ENCODE assay signal across 2 cellular contexts in the genomic region with DNA sequence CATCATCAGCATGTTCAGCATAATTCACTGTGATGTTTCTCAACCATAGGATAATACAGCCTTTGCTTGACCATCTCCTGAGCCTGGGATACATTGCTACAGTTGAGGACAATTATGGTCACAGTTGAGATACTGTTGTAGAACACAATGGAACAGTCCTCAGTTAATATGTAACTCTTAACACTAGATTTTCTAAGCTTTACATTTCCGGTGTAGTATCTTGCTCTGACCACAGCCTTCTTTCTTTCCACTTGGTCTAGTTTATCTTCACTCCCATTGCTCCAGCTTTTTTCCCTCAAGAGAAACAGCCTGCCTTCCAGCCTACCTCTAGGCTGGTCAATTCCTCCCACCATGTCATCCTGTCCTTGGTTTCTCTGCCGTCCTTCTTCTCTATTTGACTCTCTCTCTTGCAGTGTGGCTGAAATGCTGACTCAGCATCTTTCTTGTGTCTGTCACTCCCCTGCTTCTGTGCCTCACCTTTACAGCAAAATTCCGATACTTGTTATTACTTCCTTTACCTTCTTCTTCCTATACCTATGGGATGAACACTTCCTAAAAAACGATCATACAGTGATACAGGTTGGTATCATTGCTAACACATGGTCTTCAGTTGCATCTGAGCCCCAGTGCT.
TF ChIP-seq lines count a peak whose summit lies in the region.

No MANE protein-coding gene starts in this region.

TF ChIP-seq in A549, 52 proteins besides CTCF, POLR2A, EP300 and RAD21 (continued from another document):
- TF ChIP-seq, protein P1, sequence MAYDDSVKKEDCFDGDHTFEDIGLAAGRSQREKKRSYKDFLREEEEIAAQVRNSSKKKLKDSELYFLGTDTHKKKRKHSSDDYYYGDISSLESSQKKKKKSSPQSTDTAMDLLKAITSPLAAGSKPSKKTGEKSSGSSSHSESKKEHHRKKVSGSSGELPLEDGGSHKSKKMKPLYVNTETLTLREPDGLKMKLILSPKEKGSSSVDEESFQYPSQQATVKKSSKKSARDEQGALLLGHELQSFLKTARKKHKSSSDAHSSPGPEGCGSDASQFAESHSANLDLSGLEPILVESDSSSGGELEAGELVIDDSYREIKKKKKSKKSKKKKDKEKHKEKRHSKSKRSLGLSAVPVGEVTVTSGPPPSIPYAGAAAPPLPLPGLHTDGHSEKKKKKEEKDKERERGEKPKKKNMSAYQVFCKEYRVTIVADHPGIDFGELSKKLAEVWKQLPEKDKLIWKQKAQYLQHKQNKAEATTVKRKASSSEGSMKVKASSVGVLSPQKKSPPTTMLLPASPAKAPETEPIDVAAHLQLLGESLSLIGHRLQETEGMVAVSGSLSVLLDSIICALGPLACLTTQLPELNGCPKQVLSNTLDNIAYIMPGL (CRISPR knock-in tag; IDR thresholded peaks at IDR 0.05; ENCODE audit: borderline replicate concordance): no peak
- TF ChIP-seq, protein P2, sequence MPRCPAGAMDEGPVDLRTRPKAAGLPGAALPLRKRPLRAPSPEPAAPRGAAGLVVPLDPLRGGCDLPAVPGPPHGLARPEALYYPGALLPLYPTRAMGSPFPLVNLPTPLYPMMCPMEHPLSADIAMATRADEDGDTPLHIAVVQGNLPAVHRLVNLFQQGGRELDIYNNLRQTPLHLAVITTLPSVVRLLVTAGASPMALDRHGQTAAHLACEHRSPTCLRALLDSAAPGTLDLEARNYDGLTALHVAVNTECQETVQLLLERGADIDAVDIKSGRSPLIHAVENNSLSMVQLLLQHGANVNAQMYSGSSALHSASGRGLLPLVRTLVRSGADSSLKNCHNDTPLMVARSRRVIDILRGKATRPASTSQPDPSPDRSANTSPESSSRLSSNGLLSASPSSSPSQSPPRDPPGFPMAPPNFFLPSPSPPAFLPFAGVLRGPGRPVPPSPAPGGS (IDR thresholded peaks at IDR 0.05): no peak
- TF ChIP-seq MAFK (IDR thresholded peaks at IDR 0.05; ENCODE audit: partially characterized antibody): peak; percentile 99

TF ChIP-seq in K562, 482 proteins besides CTCF, POLR2A, EP300 and RAD21 (continued from another document):
- TF ChIP-seq, protein P3, sequence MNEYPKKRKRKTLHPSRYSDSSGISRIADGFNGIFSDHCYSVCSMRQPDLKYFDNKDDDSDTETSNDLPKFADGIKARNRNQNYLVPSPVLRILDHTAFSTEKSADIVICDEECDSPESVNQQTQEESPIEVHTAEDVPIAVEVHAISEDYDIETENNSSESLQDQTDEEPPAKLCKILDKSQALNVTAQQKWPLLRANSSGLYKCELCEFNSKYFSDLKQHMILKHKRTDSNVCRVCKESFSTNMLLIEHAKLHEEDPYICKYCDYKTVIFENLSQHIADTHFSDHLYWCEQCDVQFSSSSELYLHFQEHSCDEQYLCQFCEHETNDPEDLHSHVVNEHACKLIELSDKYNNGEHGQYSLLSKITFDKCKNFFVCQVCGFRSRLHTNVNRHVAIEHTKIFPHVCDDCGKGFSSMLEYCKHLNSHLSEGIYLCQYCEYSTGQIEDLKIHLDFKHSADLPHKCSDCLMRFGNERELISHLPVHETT (CRISPR knock-in tag; conservative IDR thresholded peaks at IDR 0.05 in 1 of 2, IDR thresholded peaks at IDR 0.05 in 1 of 2): no peak
- TF ChIP-seq SIN3A (IDR thresholded peaks at IDR 0.05; ENCODE audit: borderline replicate concordance in 2 of 2, control insufficient read depth in 1 of 2, low read depth in 2 of 2, low read length in 2 of 2) (no peak), ZKSCAN1 (IDR thresholded peaks at IDR 0.05; ENCODE audit: low read depth, low read length) (no peak), GTF2F1 (IDR thresholded peaks at IDR 0.05; ENCODE audit: low read depth, low read length) (no peak), HMG20B (CRISPR knock-in tag; IDR thresholded peaks at IDR 0.05) (no peak), MAFF (IDR thresholded peaks at IDR 0.05; ENCODE audit: low read length) (peak; percentile 99), C11orf30 (IDR thresholded peaks at IDR 0.05; ENCODE audit: low read depth) (peak; percentile 95), U2AF2 (optimal IDR thresholded peaks at IDR 0.05; ENCODE audit: low read depth, low read length) (no peak), ESRRA (IDR thresholded peaks at IDR 0.05; ENCODE audit: borderline replicate concordance, low read depth) (no peak), MAFK (IDR thresholded peaks at IDR 0.05; ENCODE audit: low read length) (peak; percentile 100), ZBED1 (IDR thresholded peaks at IDR 0.05) (no peak)
- TF ChIP-seq, protein P4, sequence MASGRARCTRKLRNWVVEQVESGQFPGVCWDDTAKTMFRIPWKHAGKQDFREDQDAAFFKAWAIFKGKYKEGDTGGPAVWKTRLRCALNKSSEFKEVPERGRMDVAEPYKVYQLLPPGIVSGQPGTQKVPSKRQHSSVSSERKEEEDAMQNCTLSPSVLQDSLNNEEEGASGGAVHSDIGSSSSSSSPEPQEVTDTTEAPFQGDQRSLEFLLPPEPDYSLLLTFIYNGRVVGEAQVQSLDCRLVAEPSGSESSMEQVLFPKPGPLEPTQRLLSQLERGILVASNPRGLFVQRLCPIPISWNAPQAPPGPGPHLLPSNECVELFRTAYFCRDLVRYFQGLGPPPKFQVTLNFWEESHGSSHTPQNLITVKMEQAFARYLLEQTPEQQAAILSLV (tag; IDR thresholded peaks at IDR 0.05): no peak
- TF ChIP-seq, protein P5, sequence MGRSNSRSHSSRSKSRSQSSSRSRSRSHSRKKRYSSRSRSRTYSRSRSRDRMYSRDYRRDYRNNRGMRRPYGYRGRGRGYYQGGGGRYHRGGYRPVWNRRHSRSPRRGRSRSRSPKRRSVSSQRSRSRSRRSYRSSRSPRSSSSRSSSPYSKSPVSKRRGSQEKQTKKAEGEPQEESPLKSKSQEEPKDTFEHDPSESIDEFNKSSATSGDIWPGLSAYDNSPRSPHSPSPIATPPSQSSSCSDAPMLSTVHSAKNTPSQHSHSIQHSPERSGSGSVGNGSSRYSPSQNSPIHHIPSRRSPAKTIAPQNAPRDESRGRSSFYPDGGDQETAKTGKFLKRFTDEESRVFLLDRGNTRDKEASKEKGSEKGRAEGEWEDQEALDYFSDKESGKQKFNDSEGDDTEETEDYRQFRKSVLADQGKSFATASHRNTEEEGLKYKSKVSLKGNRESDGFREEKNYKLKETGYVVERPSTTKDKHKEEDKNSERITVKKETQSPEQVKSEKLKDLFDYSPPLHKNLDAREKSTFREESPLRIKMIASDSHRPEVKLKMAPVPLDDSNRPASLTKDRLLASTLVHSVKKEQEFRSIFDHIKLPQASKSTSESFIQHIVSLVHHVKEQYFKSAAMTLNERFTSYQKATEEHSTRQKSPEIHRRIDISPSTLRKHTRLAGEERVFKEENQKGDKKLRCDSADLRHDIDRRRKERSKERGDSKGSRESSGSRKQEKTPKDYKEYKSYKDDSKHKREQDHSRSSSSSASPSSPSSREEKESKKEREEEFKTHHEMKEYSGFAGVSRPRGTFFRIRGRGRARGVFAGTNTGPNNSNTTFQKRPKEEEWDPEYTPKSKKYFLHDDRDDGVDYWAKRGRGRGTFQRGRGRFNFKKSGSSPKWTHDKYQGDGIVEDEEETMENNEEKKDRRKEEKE (IDR thresholded peaks at IDR 0.05; ENCODE audit: borderline replicate concordance in 1 of 2, control insufficient read depth in 1 of 2, low read depth in 2 of 2, low read length in 1 of 2): no peak
